In the genomic region with DNA sequence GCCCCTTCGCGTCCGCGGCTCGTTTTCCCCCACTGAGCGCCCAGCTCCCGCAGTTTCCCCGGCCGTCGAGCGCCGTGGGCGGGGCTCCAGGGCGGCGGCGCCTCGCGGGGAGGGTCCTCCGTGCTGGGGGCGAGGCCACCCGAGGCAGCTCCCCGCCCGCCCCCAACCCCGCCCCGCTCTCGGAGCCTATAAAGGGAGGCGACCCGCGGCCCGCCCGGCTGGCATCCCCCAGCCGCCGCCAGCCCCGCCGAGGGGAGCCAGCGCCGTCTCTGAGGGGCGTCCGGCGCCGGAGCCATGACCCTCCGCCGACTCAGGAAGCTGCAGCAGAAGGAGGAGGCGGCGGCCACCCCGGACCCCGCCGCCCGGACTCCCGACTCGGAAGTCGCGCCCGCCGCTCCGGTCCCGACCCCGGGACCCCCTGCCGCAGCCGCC, we compare ENCODE assay signal across 8 cellular contexts. TPM values are rescaled to one million over a fixed set of nuclear protein-coding genes. Genes with fewer than 3 reads are reported as not detected.
DNase-seq lines count a peak whose midpoint lies in the region; ATAC-seq and TF ChIP-seq lines count a peak whose summit lies in the region.

Gene TAMALIN (plus strand): TSS at position 221 of the 432 bp plus-strand sequence. CDS start 74 bp downstream, at position 295.

- H3K9me3 ChIP-seq in Panc1 (ENCODE audit: control insufficient read depth, insufficient read depth, low read depth, low read length) (no peaks in the 10 kb centered on the region), cardiac muscle cell (ENCODE audit: low read depth) (no peaks in the 10 kb centered on the region), upper lobe of right lung (no peaks in the 10 kb centered on the region)

- H3K27me3 Mint-ChIP-seq in activated naive CD4-positive, alpha-beta T cell treated with anti-CD3 and anti-CD28 coated beads for 36 hours (ENCODE audit: low read depth): peaks cover 3% of the 10 kb centered on the region

- CTCF ChIA-PET in Panc1 (lab: Charles Lee): interaction anchor here (0.8 kb wide), 2 partner anchors 14 to 18 kb away, joined by 3 read pairs; no protein-coding TSS in a partner anchor
- CTCF ChIA-PET in activated naive CD4-positive, alpha-beta T cell treated with anti-CD3 and anti-CD28 coated beads for 36 hours (lab: Charles Lee): interaction anchor here (1.1 to 11.9 kb wide), 4 partner anchors 11 to 16 kb away, joined by 3 to 319 read pairs (median 6); no protein-coding TSS in a partner anchor

- TF ChIP-seq CTCF in Panc1 (IDR thresholded peaks at IDR 0.05): no peak
- TF ChIP-seq CTCF in cardiac muscle cell (IDR thresholded peaks at IDR 0.05; ENCODE audit: low read depth, low read length): no peak
- no peak for TF ChIP-seq CTCF in upper lobe of right lung (IDR thresholded peaks at IDR 0.05)

- in situ Hi-C loops in Panc1 (cut with HindIII; ENCODE audit: low pct_unique_long_range_greater_than_20kb, low sequenced_read_pairs): no loop called here

- DNase-seq in Panc1 (ENCODE audit: low read depth, low spot score): no peak
- DNase-seq in activated naive CD4-positive, alpha-beta T cell treated with anti-CD3 and anti-CD28 coated beads for 36 hours: peak; percentile 72
- DNase-seq in cardiac muscle cell (ENCODE audit: low read depth in 1 of 2, low spot score in 1 of 2): peak; percentile 80 to 85
- peak; percentile 92 for DNase-seq in posterior vena cava (ENCODE audit: low spot score)
- peak; percentile 83 for DNase-seq in upper lobe of right lung
- DNase-seq in OCI-M1 (lab: John Stamatoyannopoulos, UW): no peak

- peaks cover 4% of the 10 kb centered on the region; the same call in 1 of the 2 replicates for H3K27me3 ChIP-seq in Panc1 (ENCODE audit: control insufficient read depth, insufficient read depth, low read length)
- peaks cover 11% of the 10 kb centered on the region for H3K27me3 ChIP-seq in cardiac muscle cell
- no peaks in the 10 kb centered on the region for H3K27me3 ChIP-seq in upper lobe of right lung

- H3K27ac Mint-ChIP-seq in activated naive CD4-positive, alpha-beta T cell treated with anti-CD3 and anti-CD28 coated beads for 36 hours: peak within 1 kb of the TSS; percentile 69

- peak within 1 kb of the TSS; percentile 36 to 41 for H3K4me3 ChIP-seq in Panc1 (ENCODE audit: low read depth in 2 of 2, low read length in 2 of 2)
- H3K4me3 ChIP-seq in cardiac muscle cell: peak within 1 kb of the TSS; percentile 57
- peak within 1 kb of the TSS; percentile 71 for H3K4me3 ChIP-seq in upper lobe of right lung

- H3K36me3 ChIP-seq in Panc1 (ENCODE audit: control insufficient read depth, insufficient read depth, low read length): no peaks in the 10 kb centered on the region
- no peaks in the 10 kb centered on the region for H3K36me3 ChIP-seq in cardiac muscle cell
- H3K36me3 ChIP-seq in upper lobe of right lung: peaks cover 9% of the 10 kb centered on the region

- intact Hi-C loops in Panc1 (cut with micrococcal nuclease; ENCODE audit: unreplicated experiment): no loop called here
- intact Hi-C loops in activated naive CD4-positive, alpha-beta T cell treated with anti-CD3 and anti-CD28 coated beads for 36 hours (cut with micrococcal nuclease): loop anchor here (1.0 to 2.0 kb wide), 4 partner anchors 13 to 115 kb away; partner anchors contain the start of gene NR4A1
- intact Hi-C loops in posterior vena cava (cut with DNase I): loop anchor here in 1 of 2 donors (5.0 kb wide), 1 partner anchor 76 kb away; no protein-coding TSS in a partner anchor
- intact Hi-C loops in upper lobe of right lung (cut with DNase I): no loop called here

- peaks cover 6% of the 10 kb centered on the region for H3K36me3 Mint-ChIP-seq in activated naive CD4-positive, alpha-beta T cell treated with anti-CD3 and anti-CD28 coated beads for 36 hours (ENCODE audit: low read depth)

- no peaks in the 10 kb centered on the region for H3K9me3 Mint-ChIP-seq in activated naive CD4-positive, alpha-beta T cell treated with anti-CD3 and anti-CD28 coated beads for 36 hours

- H3K27ac ChIP-seq in Panc1 (ENCODE audit: low read length): no peak within 1 kb of the TSS
- no peak within 1 kb of the TSS for H3K27ac ChIP-seq in cardiac muscle cell
- H3K27ac ChIP-seq in upper lobe of right lung: peak within 1 kb of the TSS; percentile 92

- no TSS peak for BruUV-seq in Panc1 (replicated peaks; lab: Mats Ljungman, UMichigan)

- H3K4me1 Mint-ChIP-seq in activated naive CD4-positive, alpha-beta T cell treated with anti-CD3 and anti-CD28 coated beads for 36 hours (ENCODE audit: low read depth): peaks cover 17% of the 10 kb centered on the region

- no peaks in the 10 kb centered on the region for H3K4me1 ChIP-seq in Panc1 (ENCODE audit: control insufficient read depth, insufficient read depth, low read length)
- peaks cover 17% of the 10 kb centered on the region for H3K4me1 ChIP-seq in cardiac muscle cell (ENCODE audit: low read depth)
- H3K4me1 ChIP-seq in upper lobe of right lung: peaks cover 37% of the 10 kb centered on the region

- peak; percentile 19 for ATAC-seq in GM21825 (IDR thresholded peaks at IDR 0.05; ENCODE audit: unreplicated experiment)
- peak; percentile 60 for ATAC-seq in Panc1
- peak; percentile 60 for ATAC-seq in upper lobe of right lung
- no peak for ATAC-seq in GM19452 (IDR thresholded peaks at IDR 0.05; ENCODE audit: unreplicated experiment)

- POLR2A ChIA-PET in Panc1 (lab: Charles Lee): interaction anchor here (0.7 kb wide), 1 partner anchor 1896 kb away, joined by 3 read pairs; no protein-coding TSS in a partner anchor

- peak within 1 kb of the TSS; percentile 88 for H3K4me3 Mint-ChIP-seq in activated naive CD4-positive, alpha-beta T cell treated with anti-CD3 and anti-CD28 coated beads for 36 hours

RNA-seq across cellular contexts. Expression of gene TAMALIN, which starts in this region (rescaled TPM):
- total RNA-seq in Panc1 (2021; ENCODE audit: unreplicated experiment) (0.82 TPM), cardiac muscle cell (8.2 and 12.5 TPM in 2 replicates), posterior vena cava (10 to 100 TPM; 38.0 to 50.6 TPM), upper lobe of right lung (199 TPM)
- polyA plus RNA-seq in Panc1 (2012; ENCODE audit: insufficient read length): 0.59 TPM
- total RNA-seq in activated naive CD4-positive, alpha-beta T cell treated with anti-CD3 and anti-CD28 coated beads for 36 hours: 10 to 100 TPM; 14.7 to 14.8 TPM
- polyA plus RNA-seq in cardiac muscle cell: 8.2 and 15.0 TPM in 2 replicates

Comparison
In these comparisons a context has a peak if more than half of its experiments do, and no peak if none do; other contexts are left out.
1. Peak in ATAC-seq and H3K4me3 ChIP-seq in Panc1; RNA of the gene not detected or under 1 TPM.
2. DNase-seq: peak in activated naive CD4-positive, alpha-beta T cell treated with anti-CD3 and anti-CD28 coated beads for 36 hours (single experiment), cardiac muscle cell (2 of 2), posterior vena cava (single experiment) and upper lobe of right lung (single experiment); none in Panc1 (single experiment) and OCI-M1 (single experiment).
3. Peak in every context shown above with its lines, with median percentiles within 50 percentile points of each other: H3K4me3 ChIP-seq.